In the genomic region with DNA sequence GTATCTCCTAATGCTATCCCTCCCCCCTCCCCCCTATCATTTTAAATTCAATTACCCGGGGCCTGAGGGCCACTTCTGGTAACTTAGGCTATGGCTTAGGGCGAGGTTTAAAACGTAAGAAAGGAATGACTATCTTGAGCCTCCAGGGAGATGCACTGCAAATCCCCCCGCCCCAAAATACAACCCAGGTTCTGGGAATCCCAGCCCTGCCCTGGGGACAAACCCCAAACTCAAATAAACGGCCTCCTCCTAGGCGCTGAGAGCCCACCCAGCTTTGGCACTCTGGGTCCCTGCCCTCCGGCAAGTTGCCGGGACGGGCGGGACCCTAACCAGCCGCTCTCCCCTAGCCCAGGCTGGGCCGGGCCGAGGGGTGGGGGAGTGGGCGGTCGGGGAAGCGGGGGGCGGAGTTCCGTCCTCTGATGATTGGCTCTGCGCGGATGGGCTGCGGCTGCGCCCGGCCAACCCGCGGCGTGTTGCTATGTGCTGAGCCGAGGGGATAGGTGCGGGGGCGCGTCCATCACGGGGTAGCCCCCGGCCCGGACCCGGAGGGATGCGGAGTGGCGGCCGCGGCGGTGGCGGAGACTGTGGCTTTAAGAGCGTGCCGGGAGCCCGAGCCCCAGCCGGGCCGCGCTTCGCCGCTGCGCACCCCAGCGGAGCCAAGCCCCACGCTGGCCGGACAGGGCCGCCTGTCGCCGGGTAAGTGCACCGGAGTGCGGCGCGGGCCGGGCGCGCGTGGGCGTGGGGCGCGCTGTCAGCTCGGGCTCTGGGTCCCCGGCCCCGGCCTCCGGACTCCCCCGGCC, we compare ENCODE assay signal across 1 cellular context.
A peak's percentile ranks its signal among the peaks of the same experiment; 100 is the strongest.
TF ChIP-seq lines count a peak whose summit lies in the region.

A gene with protein sequence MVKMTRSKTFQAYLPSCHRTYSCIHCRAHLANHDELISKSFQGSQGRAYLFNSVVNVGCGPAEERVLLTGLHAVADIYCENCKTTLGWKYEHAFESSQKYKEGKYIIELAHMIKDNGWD (plus strand): TSS at position 527 of the 800 bp plus-strand sequence. CDS start 21,755 bp downstream, outside the sequence.

TF ChIP-seq in IMR-90, 13 proteins besides CTCF, POLR2A, EP300 and RAD21 (continued from another document):
- TF ChIP-seq MAZ (IDR thresholded peaks at IDR 0.05; ENCODE audit: borderline replicate concordance, low read depth, low read length) (peak; percentile 66; the same call in 1 of the 2 replicates), FOS (IDR thresholded peaks at IDR 0.05; ENCODE audit: low read depth, low read length) (peak; percentile 66; the same call in 1 of the 2 replicates), RFX5 (IDR thresholded peaks at IDR 0.05; ENCODE audit: low read depth, low read length) (peak; percentile 87), USF2 (IDR thresholded peaks at IDR 0.05; ENCODE audit: low read depth, low read length) (no peak)
